In genomic region chr18:42429208-42429607, GRCh38 we compare ENCODE assay signal across 18 cellular contexts.
"Had no signal": no experiment of that assay in that cellular context is flagged by ENCODE, and none has a peak within 500 bp of the region (broad histone marks: within the 10 kb centered on the region; RNA-seq: fewer than 3 reads in every experiment).

No MANE protein-coding gene starts in this region.

- H3K4me3 ChIP-seq: dorsolateral prefrontal cortex, heart left ventricle, mucosa of descending colon, ovary, right lobe of liver, tibial artery, upper lobe of left lung, uterus had no signal

- H3K36me3 ChIP-seq: heart left ventricle, ovary, right lobe of liver, tibial artery, upper lobe of left lung, uterus had no signal

- ATAC-seq: esophagus mucosa; heart left ventricle; left colon; mucosa of descending colon; natural killer cell; right lobe of liver; stimulated activated memory B cell treated with anti-CD40 and anti-IgM and Interleukin-4, amounts not matched to agents 10 μg/mL and 1 μg/mL and 100 μg/mL, for 72 hours had no signal

- DNase-seq: cortex of kidney; effector memory CD4-positive, alpha-beta T cell; heart left ventricle; hippocampal formation; left colon; mucosa of descending colon; natural killer cell; nucleus accumbens; ovary; right lobe of liver; stimulated activated CD4-positive, alpha-beta T cell treated with anti-CD3 and anti-CD28 coated beads, Interleukin-4, amount 100 ng/mL, for 1 hour; stimulated activated CD8-positive, alpha-beta memory T cell treated with anti-CD3 and anti-CD28 coated beads, Interleukin-4, amount 100 ng/mL, for 48 hours; tibial artery; upper lobe of left lung; uterus had no signal

- H3K27me3 ChIP-seq: heart left ventricle, ovary, right lobe of liver, tibial artery, upper lobe of left lung, uterus had no signal
